In the genomic region with DNA sequence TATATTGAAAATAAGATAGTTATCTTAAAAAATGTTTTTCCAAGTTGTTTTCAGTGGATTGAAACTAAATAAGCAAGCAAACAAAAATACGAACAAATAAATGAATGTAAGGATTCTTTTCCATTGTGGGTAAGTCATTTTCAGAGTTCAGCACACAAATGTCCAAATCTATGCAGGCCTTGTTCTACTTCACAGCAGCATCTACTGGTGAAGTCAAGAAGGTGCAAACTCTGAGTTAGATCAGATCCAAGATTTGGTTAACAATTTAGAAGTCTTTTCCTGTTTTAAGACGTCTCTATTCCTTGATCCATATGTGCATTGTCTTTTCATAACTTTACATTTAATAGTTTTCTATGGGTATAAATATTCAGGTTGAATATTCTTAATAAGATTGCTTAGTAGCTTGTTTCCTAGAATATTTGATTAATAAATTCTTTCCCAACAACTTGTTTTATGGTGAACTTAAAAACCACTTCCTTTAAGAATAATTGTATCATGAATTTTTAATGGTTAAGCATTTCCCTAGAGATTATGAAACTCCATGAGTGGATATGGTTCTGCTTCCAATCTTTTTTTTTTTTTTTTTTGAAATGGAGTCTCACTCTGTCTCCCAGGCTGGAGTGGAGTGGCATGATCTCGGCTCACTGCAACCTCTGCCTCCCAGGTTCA, we compare ENCODE assay signal across 9 cellular contexts. TPM values are rescaled to one million over a fixed set of nuclear protein-coding genes. Genes with fewer than 3 reads are reported as not detected.
A peak's percentile ranks its signal among the peaks of the same experiment; 100 is the strongest.
DNase-seq lines count a peak whose midpoint lies in the region; ATAC-seq and TF ChIP-seq lines count a peak whose summit lies in the region.
"Had no signal": no experiment of that assay in that cellular context is flagged by ENCODE, and none has a peak within 500 bp of the region (broad histone marks: within the 10 kb centered on the region; RNA-seq: fewer than 3 reads in every experiment).

No MANE protein-coding gene starts in this region.

- DNase-seq in left ventricle myocardium inferior, result no peak
- DNase-seq in left ventricle myocardium superior, result no peak
- peak; percentile 12 for DNase-seq in RPMI8226
- peak; percentile 77 for DNase-seq in fibroblast of the conjunctiva (ENCODE audit: low read depth)
- no peak for DNase-seq in ovary
- DNase-seq in lower leg skin (ENCODE audit: low spot score in 2 of 2), result no peak
- no peak for DNase-seq in DMS153 treated with DMSO at 0.1 percent for 48 hours (lab: John Stamatoyannopoulos, UW; ENCODE audit: unreplicated experiment)
- no peak for DNase-seq in activated CD4-positive, alpha-beta T cell treated with anti-CD3 and anti-CD28 coated beads for 48 hours
- DNase-seq: NCI-H1048 had no signal

- no peak for ATAC-seq in left ventricle myocardium superior

- H3K36me3 ChIP-seq in left ventricle myocardium inferior, result no peaks in the 10 kb centered on the region
- no peaks in the 10 kb centered on the region for H3K36me3 ChIP-seq in ovary

- TF ChIP-seq CTCF in left ventricle myocardium inferior (IDR thresholded peaks at IDR 0.05; ENCODE audit: borderline replicate concordance), result peak; percentile 48
- TF ChIP-seq CTCF in ovary (IDR thresholded peaks at IDR 0.05), result no peak
- no peak for TF ChIP-seq CTCF in lower leg skin (IDR thresholded peaks at IDR 0.05)

- no peaks in the 10 kb centered on the region for H3K27me3 ChIP-seq in left ventricle myocardium inferior (ENCODE audit: low read depth)
- no peaks in the 10 kb centered on the region for H3K27me3 ChIP-seq in ovary

- no peaks in the 10 kb centered on the region for H3K4me1 ChIP-seq in left ventricle myocardium inferior
- no peaks in the 10 kb centered on the region for H3K4me1 ChIP-seq in ovary (ENCODE audit: insufficient read depth)

- H3K4me3 ChIP-seq in left ventricle myocardium inferior (no peak overlapping the region), ovary (no peak overlapping the region), lower leg skin (ENCODE audit: low read depth, poor library complexity, severe bottlenecking) (no peak overlapping the region)

- H3K9me3 ChIP-seq in left ventricle myocardium inferior (replicated peaks), result no peaks in the 10 kb centered on the region
- no peaks in the 10 kb centered on the region for H3K9me3 ChIP-seq in ovary

- H3K27ac ChIP-seq in left ventricle myocardium inferior (replicated peaks) (no peak overlapping the region), ovary (no peak overlapping the region)

- TF ChIP-seq POLR2A in ovary (IDR thresholded peaks at IDR 0.05) (no peak), lower leg skin (IDR thresholded peaks at IDR 0.05) (no peak)

- 57 to 63% (median 61%) methylated on average over 3 of the region's 3 CpGs for WGBS in ovary, 3 donors
- 58 to 60% methylated on average over 3 of the region's 3 CpGs for WGBS in lower leg skin, 2 donors

- no peak for TF ChIP-seq EP300 in ovary (IDR thresholded peaks at IDR 0.05)

- intact Hi-C loops in left ventricle myocardium inferior (cut with micrococcal nuclease) (no loop called here), left ventricle myocardium superior (cut with micrococcal nuclease) (no loop called here), ovary (cut with DNase I) (no loop called here), lower leg skin (cut with DNase I; ENCODE audit: low total_unique reads) (no loop called here)

RNA-seq across cellular contexts. Expression of gene PTX3, which starts 10.5 kb away (rescaled TPM):
- total RNA-seq in left ventricle myocardium inferior (0.52 TPM), left ventricle myocardium superior (0.30 TPM), ovary (1 to 10 TPM in 5 of 7 donors, under 1 TPM in 1, not detected in 1; 0.61 to 2.3 (median 1.6) TPM), lower leg skin (10 to 100 TPM in 2 of 4 donors, 1 to 10 TPM in 2; 1.5 to 16.1 (median 9.4) TPM)
- polyA plus RNA-seq in ovary, result 1 to 10 TPM; 2.9 to 3.0 TPM

RNA-seq across cellular contexts. Expression of gene VEPH1, which starts 56.1 kb away (rescaled TPM):
- 0.16 TPM for total RNA-seq in left ventricle myocardium inferior
- 0.25 TPM for total RNA-seq in left ventricle myocardium superior
- 1 to 10 TPM in 5 of 7 donors, under 1 TPM in 1, not detected in 1; 0.23 to 4.6 (median 1.9) TPM for total RNA-seq in ovary
- polyA plus RNA-seq in ovary, result 1 to 10 TPM in 1 of 2 donors, under 1 TPM in 1; 0.48 to 1.3 TPM
- 1 to 10 TPM in 3 of 4 donors, under 1 TPM in 1; 0.59 to 4.7 (median 2.7) TPM for total RNA-seq in lower leg skin

Comparison
In these comparisons a context has a peak if more than half of its experiments do, and no peak if none do; other contexts are left out.
1. DNase-seq: peak in RPMI8226 (single experiment) and fibroblast of the conjunctiva (single experiment); none in left ventricle myocardium inferior (single experiment), left ventricle myocardium superior (single experiment), ovary (0 of 5), lower leg skin (0 of 2), DMS153 treated with DMSO at 0.1 percent for 48 hours (single experiment) and activated CD4-positive, alpha-beta T cell treated with anti-CD3 and anti-CD28 coated beads for 48 hours (single experiment).